In the genomic region with DNA sequence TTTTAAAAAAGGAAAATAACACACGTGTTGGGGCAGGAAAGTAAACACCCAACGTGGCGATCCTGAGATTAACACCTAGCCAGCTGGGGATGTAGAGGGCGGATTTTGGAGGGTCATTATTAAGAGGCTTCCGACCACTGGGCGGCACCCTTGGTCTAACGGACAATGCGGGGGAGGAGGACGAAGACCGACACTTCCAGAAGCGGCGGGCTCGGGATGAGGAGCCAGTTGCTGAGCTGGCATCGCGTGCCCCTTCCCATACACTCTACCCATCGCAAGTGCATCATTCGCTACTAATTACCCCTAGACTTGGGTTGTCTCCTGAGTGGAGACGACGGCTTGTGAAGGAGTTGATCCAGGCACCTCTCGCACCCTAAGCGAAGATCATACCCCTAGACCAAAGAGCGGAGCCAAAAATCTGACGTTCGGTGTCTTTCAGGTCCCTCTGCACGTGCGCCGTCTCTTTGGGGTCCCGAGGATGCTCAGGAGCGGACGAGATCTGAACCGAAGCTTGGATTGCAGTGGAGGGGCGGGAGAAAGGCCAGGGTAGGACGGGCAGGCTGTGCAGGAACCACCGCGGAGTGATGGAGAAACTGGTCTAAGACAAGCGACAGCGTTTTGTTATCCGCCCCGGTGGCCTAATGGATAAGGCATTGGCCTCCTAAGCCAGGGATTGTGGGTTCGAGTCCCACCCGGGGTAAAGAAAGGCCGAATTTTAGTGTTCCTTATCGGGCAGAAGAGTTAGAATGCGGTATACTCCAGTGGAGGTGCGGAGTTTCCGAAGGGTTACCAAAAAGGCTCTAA, we compare ENCODE assay signal across 1 cellular context.
A peak's percentile ranks its signal among the peaks of the same experiment; 100 is the strongest.
TF ChIP-seq lines count a peak whose summit lies in the region.

No MANE protein-coding gene starts in this region.

TF ChIP-seq in HepG2, 621 proteins besides CTCF, POLR2A, EP300 and RAD21 (continued from another document and continues in another):
- TF ChIP-seq, protein P1, sequence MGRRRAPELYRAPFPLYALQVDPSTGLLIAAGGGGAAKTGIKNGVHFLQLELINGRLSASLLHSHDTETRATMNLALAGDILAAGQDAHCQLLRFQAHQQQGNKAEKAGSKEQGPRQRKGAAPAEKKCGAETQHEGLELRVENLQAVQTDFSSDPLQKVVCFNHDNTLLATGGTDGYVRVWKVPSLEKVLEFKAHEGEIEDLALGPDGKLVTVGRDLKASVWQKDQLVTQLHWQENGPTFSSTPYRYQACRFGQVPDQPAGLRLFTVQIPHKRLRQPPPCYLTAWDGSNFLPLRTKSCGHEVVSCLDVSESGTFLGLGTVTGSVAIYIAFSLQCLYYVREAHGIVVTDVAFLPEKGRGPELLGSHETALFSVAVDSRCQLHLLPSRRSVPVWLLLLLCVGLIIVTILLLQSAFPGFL (CRISPR knock-in tag; IDR thresholded peaks at IDR 0.05): no peak
- TF ChIP-seq ZNF598 (CRISPR knock-in tag; IDR thresholded peaks at IDR 0.05; ENCODE audit: borderline replicate concordance) (peak; percentile 65; the same call in 1 of the 2 replicates), ZNF607 (CRISPR knock-in tag; IDR thresholded peaks at IDR 0.05; ENCODE audit: borderline replicate concordance) (peak; percentile 89), DR1 (CRISPR knock-in tag; IDR thresholded peaks at IDR 0.05) (no peak; the same call in 1 of the 2 replicates), ZFP1 (CRISPR knock-in tag; IDR thresholded peaks at IDR 0.05) (peak; percentile 59; the same call in 1 of the 2 replicates), ZBTB20 (CRISPR knock-in tag; IDR thresholded peaks at IDR 0.05; ENCODE audit: borderline replicate concordance, low read depth) (0 out of 2 replicates have a peak, but pooled peaks have one; percentile 61), ZNF678 (CRISPR knock-in tag; IDR thresholded peaks at IDR 0.05) (no peak), HDAC2 (CRISPR knock-in tag; IDR thresholded peaks at IDR 0.05) (peak; percentile 61), ZNF10 (CRISPR knock-in tag; IDR thresholded peaks at IDR 0.05; ENCODE audit: borderline replicate concordance, low read depth) (no peak), ZNF790 (CRISPR knock-in tag; IDR thresholded peaks at IDR 0.05; ENCODE audit: borderline replicate concordance) (no peak), ZBTB1 (CRISPR knock-in tag; IDR thresholded peaks at IDR 0.05; ENCODE audit: borderline replicate concordance) (no peak), NR2F6 (IDR thresholded peaks at IDR 0.05) (no peak; the same call in 1 of the 2 replicates), NR2F6 (CRISPR knock-in tag; IDR thresholded peaks at IDR 0.05) (no peak), EEA1 (CRISPR knock-in tag; IDR thresholded peaks at IDR 0.05; ENCODE audit: borderline replicate concordance) (peak; percentile 73; the same call in 1 of the 2 replicates), TAF1 (CRISPR knock-in tag; IDR thresholded peaks at IDR 0.05) (no peak), CHD4 (IDR thresholded peaks at IDR 0.05; ENCODE audit: borderline replicate concordance, low read length) (no peak; the same call in 1 of the 2 replicates), ZFP90 (CRISPR knock-in tag; IDR thresholded peaks at IDR 0.05; ENCODE audit: borderline replicate concordance) (peak; percentile 68; the same call in 1 of the 2 replicates), BRCA1 (CRISPR knock-in tag; IDR thresholded peaks at IDR 0.05) (no peak), ISX (CRISPR knock-in tag; conservative IDR thresholded peaks at IDR 0.05) (0 out of 2 replicates have a peak, but pooled peaks have one; percentile 46), CBX5 (CRISPR knock-in tag; IDR thresholded peaks at IDR 0.05; ENCODE audit: borderline replicate concordance) (peak; percentile 42; the same call in 1 of the 2 replicates)
- TF ChIP-seq, protein P2, sequence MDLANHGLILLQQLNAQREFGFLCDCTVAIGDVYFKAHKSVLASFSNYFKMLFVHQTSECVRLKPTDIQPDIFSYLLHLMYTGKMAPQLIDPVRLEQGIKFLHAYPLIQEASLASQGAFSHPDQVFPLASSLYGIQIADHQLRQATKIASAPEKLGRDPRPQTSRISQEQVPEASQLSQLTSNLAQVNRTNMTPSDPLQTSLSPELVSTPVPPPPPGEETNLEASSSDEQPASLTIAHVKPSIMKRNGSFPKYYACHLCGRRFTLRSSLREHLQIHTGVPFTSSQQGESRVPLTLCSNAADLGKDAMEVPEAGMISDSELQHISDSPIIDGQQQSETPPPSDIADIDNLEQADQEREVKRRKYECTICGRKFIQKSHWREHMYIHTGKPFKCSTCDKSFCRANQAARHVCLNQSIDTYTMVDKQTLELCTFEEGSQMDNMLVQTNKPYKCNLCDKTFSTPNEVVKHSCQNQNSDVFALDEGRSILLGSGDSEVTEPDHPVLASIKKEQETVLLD (CRISPR knock-in tag; IDR thresholded peaks at IDR 0.05; ENCODE audit: low read depth): no peak
- TF ChIP-seq, protein P3, sequence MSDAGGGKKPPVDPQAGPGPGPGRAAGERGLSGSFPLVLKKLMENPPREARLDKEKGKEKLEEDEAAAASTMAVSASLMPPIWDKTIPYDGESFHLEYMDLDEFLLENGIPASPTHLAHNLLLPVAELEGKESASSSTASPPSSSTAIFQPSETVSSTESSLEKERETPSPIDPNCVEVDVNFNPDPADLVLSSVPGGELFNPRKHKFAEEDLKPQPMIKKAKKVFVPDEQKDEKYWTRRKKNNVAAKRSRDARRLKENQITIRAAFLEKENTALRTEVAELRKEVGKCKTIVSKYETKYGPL (CRISPR knock-in tag; IDR thresholded peaks at IDR 0.05): no peak
- TF ChIP-seq, protein P4, sequence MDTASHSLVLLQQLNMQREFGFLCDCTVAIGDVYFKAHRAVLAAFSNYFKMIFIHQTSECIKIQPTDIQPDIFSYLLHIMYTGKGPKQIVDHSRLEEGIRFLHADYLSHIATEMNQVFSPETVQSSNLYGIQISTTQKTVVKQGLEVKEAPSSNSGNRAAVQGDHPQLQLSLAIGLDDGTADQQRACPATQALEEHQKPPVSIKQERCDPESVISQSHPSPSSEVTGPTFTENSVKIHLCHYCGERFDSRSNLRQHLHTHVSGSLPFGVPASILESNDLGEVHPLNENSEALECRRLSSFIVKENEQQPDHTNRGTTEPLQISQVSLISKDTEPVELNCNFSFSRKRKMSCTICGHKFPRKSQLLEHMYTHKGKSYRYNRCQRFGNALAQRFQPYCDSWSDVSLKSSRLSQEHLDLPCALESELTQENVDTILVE (CRISPR knock-in tag; IDR thresholded peaks at IDR 0.05): peak; percentile 20; the same call in 1 of the 2 replicates
- TF ChIP-seq, protein P5, sequence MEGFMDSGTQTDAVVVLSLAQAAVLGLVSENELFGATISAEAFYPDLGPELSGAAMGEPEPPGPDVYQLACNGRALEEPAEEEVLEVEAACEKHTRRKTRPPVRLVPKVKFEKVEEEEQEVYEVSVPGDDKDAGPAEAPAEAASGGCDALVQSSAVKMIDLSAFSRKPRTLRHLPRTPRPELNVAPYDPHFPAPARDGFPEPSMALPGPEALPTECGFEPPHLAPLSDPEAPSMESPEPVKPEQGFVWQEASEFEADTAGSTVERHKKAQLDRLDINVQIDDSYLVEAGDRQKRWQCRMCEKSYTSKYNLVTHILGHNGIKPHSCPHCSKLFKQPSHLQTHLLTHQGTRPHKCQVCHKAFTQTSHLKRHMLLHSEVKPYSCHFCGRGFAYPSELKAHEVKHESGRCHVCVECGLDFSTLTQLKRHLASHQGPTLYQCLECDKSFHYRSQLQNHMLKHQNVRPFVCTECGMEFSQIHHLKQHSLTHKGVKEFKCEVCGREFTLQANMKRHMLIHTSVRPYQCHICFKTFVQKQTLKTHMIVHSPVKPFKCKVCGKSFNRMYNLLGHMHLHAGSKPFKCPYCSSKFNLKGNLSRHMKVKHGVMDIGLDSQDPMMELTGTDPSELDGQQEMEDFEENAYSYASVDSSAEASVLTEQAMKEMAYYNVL (CRISPR knock-in tag; IDR thresholded peaks at IDR 0.05; ENCODE audit: borderline replicate concordance): peak; percentile 92; the same call in 1 of the 2 replicates
- TF ChIP-seq, protein P6, sequence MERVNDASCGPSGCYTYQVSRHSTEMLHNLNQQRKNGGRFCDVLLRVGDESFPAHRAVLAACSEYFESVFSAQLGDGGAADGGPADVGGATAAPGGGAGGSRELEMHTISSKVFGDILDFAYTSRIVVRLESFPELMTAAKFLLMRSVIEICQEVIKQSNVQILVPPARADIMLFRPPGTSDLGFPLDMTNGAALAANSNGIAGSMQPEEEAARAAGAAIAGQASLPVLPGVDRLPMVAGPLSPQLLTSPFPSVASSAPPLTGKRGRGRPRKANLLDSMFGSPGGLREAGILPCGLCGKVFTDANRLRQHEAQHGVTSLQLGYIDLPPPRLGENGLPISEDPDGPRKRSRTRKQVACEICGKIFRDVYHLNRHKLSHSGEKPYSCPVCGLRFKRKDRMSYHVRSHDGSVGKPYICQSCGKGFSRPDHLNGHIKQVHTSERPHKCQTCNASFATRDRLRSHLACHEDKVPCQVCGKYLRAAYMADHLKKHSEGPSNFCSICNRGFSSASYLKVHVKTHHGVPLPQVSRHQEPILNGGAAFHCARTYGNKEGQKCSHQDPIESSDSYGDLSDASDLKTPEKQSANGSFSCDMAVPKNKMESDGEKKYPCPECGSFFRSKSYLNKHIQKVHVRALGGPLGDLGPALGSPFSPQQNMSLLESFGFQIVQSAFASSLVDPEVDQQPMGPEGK (CRISPR knock-in tag; IDR thresholded peaks at IDR 0.05): peak; percentile 49
- TF ChIP-seq, protein P7, sequence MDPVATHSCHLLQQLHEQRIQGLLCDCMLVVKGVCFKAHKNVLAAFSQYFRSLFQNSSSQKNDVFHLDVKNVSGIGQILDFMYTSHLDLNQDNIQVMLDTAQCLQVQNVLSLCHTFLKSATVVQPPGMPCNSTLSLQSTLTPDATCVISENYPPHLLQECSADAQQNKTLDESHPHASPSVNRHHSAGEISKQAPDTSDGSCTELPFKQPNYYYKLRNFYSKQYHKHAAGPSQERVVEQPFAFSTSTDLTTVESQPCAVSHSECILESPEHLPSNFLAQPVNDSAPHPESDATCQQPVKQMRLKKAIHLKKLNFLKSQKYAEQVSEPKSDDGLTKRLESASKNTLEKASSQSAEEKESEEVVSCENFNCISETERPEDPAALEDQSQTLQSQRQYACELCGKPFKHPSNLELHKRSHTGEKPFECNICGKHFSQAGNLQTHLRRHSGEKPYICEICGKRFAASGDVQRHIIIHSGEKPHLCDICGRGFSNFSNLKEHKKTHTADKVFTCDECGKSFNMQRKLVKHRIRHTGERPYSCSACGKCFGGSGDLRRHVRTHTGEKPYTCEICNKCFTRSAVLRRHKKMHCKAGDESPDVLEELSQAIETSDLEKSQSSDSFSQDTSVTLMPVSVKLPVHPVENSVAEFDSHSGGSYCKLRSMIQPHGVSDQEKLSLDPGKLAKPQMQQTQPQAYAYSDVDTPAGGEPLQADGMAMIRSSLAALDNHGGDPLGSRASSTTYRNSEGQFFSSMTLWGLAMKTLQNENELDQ (CRISPR knock-in tag; IDR thresholded peaks at IDR 0.05; ENCODE audit: borderline replicate concordance): no peak
- TF ChIP-seq, protein P8, sequence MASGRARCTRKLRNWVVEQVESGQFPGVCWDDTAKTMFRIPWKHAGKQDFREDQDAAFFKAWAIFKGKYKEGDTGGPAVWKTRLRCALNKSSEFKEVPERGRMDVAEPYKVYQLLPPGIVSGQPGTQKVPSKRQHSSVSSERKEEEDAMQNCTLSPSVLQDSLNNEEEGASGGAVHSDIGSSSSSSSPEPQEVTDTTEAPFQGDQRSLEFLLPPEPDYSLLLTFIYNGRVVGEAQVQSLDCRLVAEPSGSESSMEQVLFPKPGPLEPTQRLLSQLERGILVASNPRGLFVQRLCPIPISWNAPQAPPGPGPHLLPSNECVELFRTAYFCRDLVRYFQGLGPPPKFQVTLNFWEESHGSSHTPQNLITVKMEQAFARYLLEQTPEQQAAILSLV (CRISPR knock-in tag; IDR thresholded peaks at IDR 0.05; ENCODE audit: borderline replicate concordance): 0 out of 2 replicates have a peak, but pooled peaks have one; percentile 58
- TF ChIP-seq, protein P9, sequence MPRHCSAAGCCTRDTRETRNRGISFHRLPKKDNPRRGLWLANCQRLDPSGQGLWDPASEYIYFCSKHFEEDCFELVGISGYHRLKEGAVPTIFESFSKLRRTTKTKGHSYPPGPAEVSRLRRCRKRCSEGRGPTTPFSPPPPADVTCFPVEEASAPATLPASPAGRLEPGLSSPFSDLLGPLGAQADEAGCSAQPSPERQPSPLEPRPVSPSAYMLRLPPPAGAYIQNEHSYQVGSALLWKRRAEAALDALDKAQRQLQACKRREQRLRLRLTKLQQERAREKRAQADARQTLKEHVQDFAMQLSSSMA (CRISPR knock-in tag; IDR thresholded peaks at IDR 0.05): no peak
- TF ChIP-seq, protein P10, sequence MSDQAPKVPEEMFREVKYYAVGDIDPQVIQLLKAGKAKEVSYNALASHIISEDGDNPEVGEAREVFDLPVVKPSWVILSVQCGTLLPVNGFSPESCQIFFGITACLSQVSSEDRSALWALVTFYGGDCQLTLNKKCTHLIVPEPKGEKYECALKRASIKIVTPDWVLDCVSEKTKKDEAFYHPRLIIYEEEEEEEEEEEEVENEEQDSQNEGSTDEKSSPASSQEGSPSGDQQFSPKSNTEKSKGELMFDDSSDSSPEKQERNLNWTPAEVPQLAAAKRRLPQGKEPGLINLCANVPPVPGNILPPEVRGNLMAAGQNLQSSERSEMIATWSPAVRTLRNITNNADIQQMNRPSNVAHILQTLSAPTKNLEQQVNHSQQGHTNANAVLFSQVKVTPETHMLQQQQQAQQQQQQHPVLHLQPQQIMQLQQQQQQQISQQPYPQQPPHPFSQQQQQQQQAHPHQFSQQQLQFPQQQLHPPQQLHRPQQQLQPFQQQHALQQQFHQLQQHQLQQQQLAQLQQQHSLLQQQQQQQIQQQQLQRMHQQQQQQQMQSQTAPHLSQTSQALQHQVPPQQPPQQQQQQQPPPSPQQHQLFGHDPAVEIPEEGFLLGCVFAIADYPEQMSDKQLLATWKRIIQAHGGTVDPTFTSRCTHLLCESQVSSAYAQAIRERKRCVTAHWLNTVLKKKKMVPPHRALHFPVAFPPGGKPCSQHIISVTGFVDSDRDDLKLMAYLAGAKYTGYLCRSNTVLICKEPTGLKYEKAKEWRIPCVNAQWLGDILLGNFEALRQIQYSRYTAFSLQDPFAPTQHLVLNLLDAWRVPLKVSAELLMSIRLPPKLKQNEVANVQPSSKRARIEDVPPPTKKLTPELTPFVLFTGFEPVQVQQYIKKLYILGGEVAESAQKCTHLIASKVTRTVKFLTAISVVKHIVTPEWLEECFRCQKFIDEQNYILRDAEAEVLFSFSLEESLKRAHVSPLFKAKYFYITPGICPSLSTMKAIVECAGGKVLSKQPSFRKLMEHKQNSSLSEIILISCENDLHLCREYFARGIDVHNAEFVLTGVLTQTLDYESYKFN (CRISPR knock-in tag; conservative IDR thresholded peaks at IDR 0.05): peak; percentile 47; the same call in 1 of the 2 replicates
